Comparison of ENCODE assay signal across 30 cellular contexts in genomic region chr10:33758299-33758698, GRCh38.
"Had no signal": no experiment of that assay in that cellular context is flagged by ENCODE, and none has a peak within 500 bp of the region (broad histone marks: within the 10 kb centered on the region; RNA-seq: fewer than 3 reads in every experiment).

No MANE protein-coding gene starts in this region.

- ATAC-seq: activated CD4-positive, CD25-positive, alpha-beta regulatory T cell treated with anti-CD3 and anti-CD28 coated beads, Interleukin-2, amount 50 U/mL, for 24 hours; activated CD8-positive, alpha-beta T cell treated with anti-CD3 and anti-CD28 coated beads for 36 hours; activated T-cell treated with anti-CD3 and anti-CD28 coated beads, Interleukin-2, amount 50 U/mL, for 4 hours; activated T-helper 17 cell treated with anti-CD3 and anti-CD28 coated beads, Interleukin-2, amount 50 U/mL, for 72 hours; body of pancreas; esophagus mucosa; T-helper 17 cell had no signal

- DNase-seq: activated B cell treated with CpG ODN at 0.5 μM for 24 hours; activated CD4-positive, alpha-beta T cell treated with anti-CD3 and anti-CD28 coated beads for 48 hours; activated CD4-positive, alpha-beta T cell treated with anti-CD3 and anti-CD28 coated beads, Interleukin-2, amount 50 U/mL, for 1 hour; activated CD4-positive, alpha-beta T cell treated with anti-CD3 and anti-CD28 coated beads, Interleukin-2, amount 50 U/mL, for 48 hours; activated CD8-positive, alpha-beta memory T cell treated with anti-CD3 and anti-CD28 coated beads for 24 hours; activated CD8-positive, alpha-beta T cell treated with anti-CD3 and anti-CD28 coated beads for 36 hours; activated effector memory CD4-positive, alpha-beta T cell treated with Interleukin-2 at 50 U/mL for 16 hours; activated gamma-delta T cell treated with Interleukin-2 at 50 U/mL for 16 hours; activated naive CD4-positive, alpha-beta T cell treated with anti-CD3 and anti-CD28 coated beads, Interleukin-2, amount 50 U/mL, for 16 hours; activated naive CD4-positive, alpha-beta T cell treated with Interleukin-2 at 50 U/mL for 16 hours; activated T-cell treated with anti-CD3 and anti-CD28 coated beads, Interleukin-2, amount 50 U/mL, for 4 hours; amniotic stem cell; aorta; body of pancreas; caudate nucleus; cerebellar nuclear complex; colonic mucosa; effector memory CD4-positive, alpha-beta T cell; endodermal cell; foreskin fibroblast; head of caudate nucleus; T-helper 17 cell; T1000; WERI-Rb-1 had no signal

- H3K4me3 ChIP-seq: body of pancreas, colonic mucosa had no signal

- H3K36me3 Mint-ChIP-seq: activated naive CD8-positive, alpha-beta T cell had no signal

- H3K4me1 ChIP-seq: body of pancreas, colonic mucosa had no signal

- H3K4me1 Mint-ChIP-seq: activated B cell treated with CpG ODN at 0.5 μM for 24 hours; activated T-helper 17 cell treated with anti-CD3 and anti-CD28 coated beads, Interleukin-2, amount 50 U/mL, for 72 hours; endodermal cell; T-helper 17 cell had no signal

- H3K36me3 ChIP-seq: colonic mucosa, WERI-Rb-1 had no signal

- H3K27ac ChIP-seq: body of pancreas, colonic mucosa, WERI-Rb-1 had no signal

- H3K9me3 ChIP-seq: body of pancreas, colonic mucosa had no signal

- H3K27me3 ChIP-seq: body of pancreas, colonic mucosa had no signal

- H3K9me3 Mint-ChIP-seq: endodermal cell; T-helper 2 cell treated with Interferon-gamma antibody and Interleukin-4, amounts not matched to agents 5 μg/mL and 100 μg/mL, for 36 hours had no signal

- FAIRE-seq: frontal cortex had no signal

- H3K27ac Mint-ChIP-seq: activated B cell treated with CpG ODN at 0.5 μM for 24 hours; activated CD8-positive, alpha-beta T cell treated with anti-CD3 and anti-CD28 coated beads for 36 hours; activated naive CD8-positive, alpha-beta T cell; activated T-helper 17 cell treated with anti-CD3 and anti-CD28 coated beads, Interleukin-2, amount 50 U/mL, for 72 hours; endodermal cell; T-helper 17 cell; T-helper 2 cell treated with Interferon-gamma antibody and Interleukin-4, amounts not matched to agents 5 μg/mL and 100 μg/mL, for 36 hours had no signal

- H3K4me3 Mint-ChIP-seq: activated B cell treated with CpG ODN at 0.5 μM for 24 hours; activated CD8-positive, alpha-beta T cell treated with anti-CD3 and anti-CD28 coated beads for 36 hours; activated naive CD8-positive, alpha-beta T cell; activated T-cell treated with anti-CD3 and anti-CD28 coated beads, Interleukin-2, amount 50 U/mL, for 4 hours; activated T-helper 17 cell treated with anti-CD3 and anti-CD28 coated beads, Interleukin-2, amount 50 U/mL, for 72 hours; endodermal cell; T-helper 17 cell; T-helper 2 cell treated with Interferon-gamma antibody and Interleukin-4, amounts not matched to agents 5 μg/mL and 100 μg/mL, for 36 hours had no signal
